7 cellular contexts compared by ENCODE assay signal in the genomic region with DNA sequence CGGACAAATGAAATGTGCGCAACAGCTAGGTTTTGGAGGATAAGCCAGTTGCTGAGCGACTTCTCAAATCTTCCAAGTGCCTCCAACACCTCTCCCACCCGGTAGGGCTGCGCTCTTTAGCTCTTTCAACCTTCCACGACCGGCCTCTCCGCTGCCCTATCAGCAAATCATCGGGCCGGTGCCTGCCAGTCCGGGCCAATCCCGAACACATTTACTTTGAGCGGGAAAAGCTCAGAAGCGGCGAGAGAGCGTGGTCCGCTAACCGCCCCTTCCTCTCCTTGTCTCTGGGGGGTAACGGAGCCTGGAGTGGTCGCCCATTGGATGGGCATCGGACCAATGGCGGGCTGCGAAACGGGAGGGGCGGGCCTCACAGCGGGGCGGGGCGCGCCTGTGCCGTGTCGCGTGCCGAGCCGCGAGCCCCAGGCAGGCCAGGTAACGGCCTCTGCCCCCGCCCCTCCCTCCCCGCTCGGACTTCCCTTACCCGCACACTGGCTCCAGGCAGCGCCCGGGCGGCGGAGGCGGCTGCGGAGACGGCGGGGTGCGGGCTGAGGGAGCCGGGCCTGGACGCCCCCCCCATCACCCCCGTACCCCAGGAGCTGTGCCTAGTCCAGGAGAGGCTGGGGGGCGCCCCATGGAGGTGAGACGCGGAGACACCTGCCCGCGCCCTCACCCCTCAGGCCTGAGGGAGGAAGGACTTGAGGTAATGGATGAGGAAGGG. TPM values are rescaled to one million over a fixed set of nuclear protein-coding genes. Genes with fewer than 3 reads are reported as not detected.
A peak's percentile ranks its signal among the peaks of the same experiment; 100 is the strongest.
DNase-seq lines count a peak whose midpoint lies in the region; ATAC-seq and TF ChIP-seq lines count a peak whose summit lies in the region.

A gene (plus strand): TSS at position 486 of the 718 bp plus-strand sequence. CDS start 146 bp downstream, at position 632.

- H3K9me3 ChIP-seq in mesodermal cell (ENCODE audit: control insufficient read depth, low read length) = no peaks in the 10 kb centered on the region
- peaks cover 6% of the 10 kb centered on the region for H3K9me3 ChIP-seq in thymus (ENCODE audit: control insufficient read depth)

- H3K36me3 ChIP-seq in mesodermal cell (ENCODE audit: control insufficient read depth, insufficient read depth, low read length) (no peaks in the 10 kb centered on the region), thymus (ENCODE audit: control insufficient read depth, insufficient read depth) (no peaks in the 10 kb centered on the region)

- DNase-seq in GM20000 (ENCODE audit: low spot score) = peak; percentile 76
- DNase-seq in NCI-H748 (lab: John Stamatoyannopoulos, UW; ENCODE audit: unreplicated experiment) = peak; percentile 88
- DNase-seq in activated naive CD8-positive, alpha-beta T cell treated with anti-CD3 and anti-CD28 coated beads, Interleukin-2, amount 50 U/mL, for 24 hours = peak; percentile 40
- DNase-seq in ureter (ENCODE audit: low spot score) = no peak

- peaks cover 5% of the 10 kb centered on the region for H3K4me1 Mint-ChIP-seq in activated naive CD8-positive, alpha-beta T cell treated with anti-CD3 and anti-CD28 coated beads, Interleukin-2, amount 50 U/mL, for 24 hours

- H3K4me3 ChIP-seq in mesodermal cell (ENCODE audit: extremely low read depth, insufficient read depth, low read length, poor library complexity, severe bottlenecking) (peak within 1 kb of the TSS; percentile 16), thymus (ENCODE audit: low read length) (peak within 1 kb of the TSS; percentile 13)

- H3K4me1 ChIP-seq in mesodermal cell (ENCODE audit: control insufficient read depth, insufficient read depth, low read length, poor library complexity, severe bottlenecking) (no peaks in the 10 kb centered on the region), thymus (ENCODE audit: control insufficient read depth, insufficient read depth, low read length) (no peaks in the 10 kb centered on the region)

- H3K9me3 Mint-ChIP-seq in activated naive CD8-positive, alpha-beta T cell treated with anti-CD3 and anti-CD28 coated beads, Interleukin-2, amount 50 U/mL, for 24 hours = no peaks in the 10 kb centered on the region

- peaks cover 13% of the 10 kb centered on the region for H3K27me3 ChIP-seq in thymus (ENCODE audit: control insufficient read depth, insufficient read depth)

- H3K27me3 Mint-ChIP-seq in activated naive CD8-positive, alpha-beta T cell treated with anti-CD3 and anti-CD28 coated beads, Interleukin-2, amount 50 U/mL, for 24 hours = peaks cover 39% of the 10 kb centered on the region

- H3K27ac ChIP-seq in mesodermal cell (ENCODE audit: low read depth, low read length, severe bottlenecking) (no peak within 1 kb of the TSS), thymus (ENCODE audit: low read depth) (no peak within 1 kb of the TSS)

- peaks cover 2% of the 10 kb centered on the region for H3K36me3 Mint-ChIP-seq in activated naive CD8-positive, alpha-beta T cell treated with anti-CD3 and anti-CD28 coated beads, Interleukin-2, amount 50 U/mL, for 24 hours (ENCODE audit: low read depth)

- no peak within 1 kb of the TSS for H3K27ac Mint-ChIP-seq in activated naive CD8-positive, alpha-beta T cell treated with anti-CD3 and anti-CD28 coated beads, Interleukin-2, amount 50 U/mL, for 24 hours

- ATAC-seq in activated naive CD8-positive, alpha-beta T cell treated with anti-CD3 and anti-CD28 coated beads, Interleukin-2, amount 50 U/mL, for 24 hours = peak; percentile 80
- no peak for ATAC-seq in GM21360 (IDR thresholded peaks at IDR 0.05; ENCODE audit: unreplicated experiment)

- WGBS in mesodermal cell (ENCODE audit: insufficient coverage in 2 of 2), 2 experiments = 16% methylated on average over 34 to 37 of the region's 57 CpGs
- WGBS in thymus = 12% methylated on average over 57 of the region's 57 CpGs

- peak within 1 kb of the TSS; percentile 67 for H3K4me3 Mint-ChIP-seq in activated naive CD8-positive, alpha-beta T cell treated with anti-CD3 and anti-CD28 coated beads, Interleukin-2, amount 50 U/mL, for 24 hours

- no peak for TF ChIP-seq CTCF in GM20000 (IDR thresholded peaks at IDR 0.05; ENCODE audit: extremely low read depth, missing control alignments)

RNA-seq across cellular contexts. Expression of the gene that starts here (rescaled TPM):
- polyA plus RNA-seq in mesodermal cell (2013, experiment 1 of 2) = 1.0 TPM
- 0.91 TPM for polyA plus RNA-seq in mesodermal cell (2013, experiment 2 of 2)
- polyA plus RNA-seq in thymus = 0.05 TPM
- not detected for total RNA-seq in ureter
